Comparison of ENCODE assay signal across 2 cellular contexts in genomic region chr3:42129014-42129953, GRCh38.
TF ChIP-seq lines count a peak whose summit lies in the region.

No MANE protein-coding gene starts in this region.

TF ChIP-seq in HCT116, 20 proteins besides CTCF, POLR2A, EP300 and RAD21 (continued from another document):
- TF ChIP-seq SP1 (IDR thresholded peaks at IDR 0.05; ENCODE audit: low read depth): peak; percentile 30; the same call in 1 of the 2 replicates
- no peak for TF ChIP-seq POLR2AphosphoS5 (IDR thresholded peaks at IDR 0.05; ENCODE audit: low read depth, low read length)
- no peak for TF ChIP-seq MAX (IDR thresholded peaks at IDR 0.05)
- no peak for TF ChIP-seq ZBTB33 (IDR thresholded peaks at IDR 0.05; ENCODE audit: extremely low read depth, insufficient replicate concordance, low read length)
- peak; percentile 63 for TF ChIP-seq JUND (IDR thresholded peaks at IDR 0.05)
- TF ChIP-seq EGR1 (IDR thresholded peaks at IDR 0.05; ENCODE audit: low read depth): no peak
- TF ChIP-seq SRF (IDR thresholded peaks at IDR 0.05; ENCODE audit: low read depth): no peak
- peak; percentile 74 for TF ChIP-seq FOSL1 (IDR thresholded peaks at IDR 0.05; ENCODE audit: low read depth)
- peak; percentile 57; the same call in 1 of the 2 replicates for TF ChIP-seq CBX3 (IDR thresholded peaks at IDR 0.05; ENCODE audit: low read depth)

TF ChIP-seq in WTC11, 78 proteins besides CTCF, POLR2A, EP300 and RAD21 (continued from another document):
- TF ChIP-seq JUN (CRISPR knock-in tag; IDR thresholded peaks at IDR 0.05) (no peak), HMGA2 (CRISPR knock-in tag; IDR thresholded peaks at IDR 0.05) (no peak), ZNF138 (CRISPR knock-in tag; conservative IDR thresholded peaks at IDR 0.05) (no peak), EMX1 (CRISPR knock-in tag; IDR thresholded peaks at IDR 0.05) (no peak), PRDM15 (CRISPR knock-in tag; IDR thresholded peaks at IDR 0.05) (no peak), ZNF263 (CRISPR knock-in tag; IDR thresholded peaks at IDR 0.05; ENCODE audit: low read depth) (no peak), NFYB (CRISPR knock-in tag; conservative IDR thresholded peaks at IDR 0.05; ENCODE audit: low read depth) (no peak), AFF4 (CRISPR knock-in tag; IDR thresholded peaks at IDR 0.05; ENCODE audit: borderline replicate concordance) (no peak), NR1H2 (CRISPR knock-in tag; IDR thresholded peaks at IDR 0.05) (no peak), FOXJ3 (CRISPR knock-in tag; IDR thresholded peaks at IDR 0.05; ENCODE audit: borderline replicate concordance) (no peak)
